30 cellular contexts compared by ENCODE assay signal in the genomic region with DNA sequence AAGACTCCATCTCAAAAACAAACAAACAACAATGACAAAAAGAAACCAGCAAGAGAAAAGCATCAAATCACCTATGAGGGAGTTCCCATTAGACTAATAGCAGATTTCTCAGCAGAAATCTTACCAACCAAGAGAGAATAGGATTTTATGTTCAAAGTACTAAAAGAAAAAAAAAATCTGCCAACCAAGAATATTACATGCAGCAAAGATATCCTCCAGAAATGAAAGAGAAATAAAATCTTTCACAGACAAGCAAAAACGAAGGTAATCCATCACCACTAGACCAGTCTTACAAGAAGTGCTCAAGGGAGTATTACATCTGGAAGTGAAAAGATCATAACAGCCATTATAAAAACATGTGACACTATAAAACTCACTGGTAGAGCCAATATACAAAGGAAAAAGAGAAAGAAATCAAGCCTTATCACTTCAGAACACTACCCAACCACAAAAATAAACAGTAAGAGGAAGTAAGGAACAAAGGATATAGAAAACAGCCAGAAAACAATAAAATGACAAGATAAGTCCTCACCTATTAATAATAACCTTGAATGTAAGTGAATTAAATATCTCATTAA.
"Had no signal": no experiment of that assay in that cellular context is flagged by ENCODE, and none has a peak within 500 bp of the region (broad histone marks: within the 10 kb centered on the region; RNA-seq: fewer than 3 reads in every experiment).

No MANE protein-coding gene starts in this region.

- H3K27me3 Mint-ChIP-seq: dendritic cell treated with granulocyte-macrophage colony-stimulating factor and Interleukin-4, amounts not matched to agents 40 ng/mL and 50 ng/mL, for 4 days; memory B cell; naive B cell; natural killer cell treated with Interleukin-12 subunit alpha and Interleukin-12 subunit beta and Interleukin-15 and Interleukin-18, amount 100 ng/mL, for 72 hours; progenitor cell of endocrine pancreas; stimulated activated naive B cell treated with anti-CD40 and anti-IgM and Interleukin-4, amounts not matched to agents 10 μg/mL and 1 μg/mL and 100 μg/mL, for 72 hours; stimulated activated naive CD8-positive, alpha-beta T cell treated with anti-CD3 and anti-CD28 coated beads, Interleukin-15, amount 100 ng/mL, for 72 hours had no signal

- H3K27ac Mint-ChIP-seq: dendritic cell treated with granulocyte-macrophage colony-stimulating factor and Interleukin-4, amounts not matched to agents 40 ng/mL and 50 ng/mL, for 4 days; endodermal cell; memory B cell; natural killer cell treated with Interleukin-12 subunit alpha and Interleukin-12 subunit beta and Interleukin-15 and Interleukin-18, amount 100 ng/mL, for 72 hours; progenitor cell of endocrine pancreas; stimulated activated naive B cell treated with anti-CD40 and anti-IgM and Interleukin-4, amounts not matched to agents 10 μg/mL and 1 μg/mL and 100 μg/mL, for 72 hours had no signal

- H3K4me1 ChIP-seq: colonic mucosa, esophagus muscularis mucosa, gastroesophageal sphincter, heart left ventricle, left ventricle myocardium inferior, lower lobe of right lung, pancreas, right lobe of liver, suprapubic skin, transverse colon, upper lobe of right lung, uterus had no signal

- H3K4me3 ChIP-seq: colonic mucosa, esophagus muscularis mucosa, gastroesophageal sphincter, heart left ventricle, left ventricle myocardium inferior, lower lobe of right lung, pancreas, right lobe of liver, suprapubic skin, transverse colon, upper lobe of right lung, uterus had no signal

- DNase-seq: colonic mucosa; effector CD8-positive, alpha-beta T cell; endodermal cell; foreskin keratinocyte; heart left ventricle; hippocampal formation; left cardiac atrium; left ventricle myocardium inferior; lower lobe of right lung; naive B cell; pancreas; right lobe of liver; small intestine; stimulated activated CD4-positive, alpha-beta T cell treated with anti-CD3 and anti-CD28 coated beads, Interleukin-15, amount 100 ng/mL, for 24 hours; stimulated activated CD4-positive, alpha-beta T cell treated with anti-CD3 and anti-CD28 coated beads, Interleukin-2, amount 100 ng/mL, for 48 hours; stimulated activated naive B cell treated with anti-CD40 and anti-IgM and Interleukin-4, amounts not matched to agents 10 μg/mL and 1 μg/mL and 100 μg/mL, for 72 hours; stimulated activated naive CD8-positive, alpha-beta T cell treated with anti-CD3 and anti-CD28 coated beads, Interleukin-15, amount 100 ng/mL, for 72 hours; transverse colon; upper lobe of right lung; uterus had no signal

- H3K4me1 Mint-ChIP-seq: neural crest cell had no signal

- H3K36me3 ChIP-seq: colonic mucosa, lower lobe of right lung, neutrophil, pancreas, right lobe of liver, suprapubic skin, transverse colon, upper lobe of right lung, uterus had no signal

- H3K4me3 Mint-ChIP-seq: dendritic cell treated with granulocyte-macrophage colony-stimulating factor and Interleukin-4, amounts not matched to agents 40 ng/mL and 50 ng/mL, for 4 days; endodermal cell; memory B cell; naive B cell; natural killer cell treated with Interleukin-12 subunit alpha and Interleukin-12 subunit beta and Interleukin-15 and Interleukin-18, amount 100 ng/mL, for 72 hours; neural crest cell; stimulated activated naive B cell treated with anti-CD40 and anti-IgM and Interleukin-4, amounts not matched to agents 10 μg/mL and 1 μg/mL and 100 μg/mL, for 72 hours; stimulated activated naive CD8-positive, alpha-beta T cell treated with anti-CD3 and anti-CD28 coated beads, Interleukin-15, amount 100 ng/mL, for 72 hours had no signal

- FAIRE-seq: islet of Langerhans, pancreas, small intestine had no signal

- ATAC-seq: foreskin keratinocyte; gastroesophageal sphincter; heart left ventricle; left cardiac atrium; lower lobe of right lung; natural killer cell treated with Interleukin-12 subunit alpha and Interleukin-12 subunit beta and Interleukin-15 and Interleukin-18, amount 100 ng/mL, for 72 hours; pancreas; right lobe of liver; stimulated activated naive B cell treated with anti-CD40 and anti-IgM and Interleukin-4, amounts not matched to agents 10 μg/mL and 1 μg/mL and 100 μg/mL, for 72 hours; stimulated activated naive CD8-positive, alpha-beta T cell treated with anti-CD3 and anti-CD28 coated beads, Interleukin-15, amount 100 ng/mL, for 72 hours; upper lobe of right lung had no signal

- H3K9me3 ChIP-seq: colonic mucosa, neutrophil, pancreas had no signal

- H3K27me3 ChIP-seq: colonic mucosa, esophagus muscularis mucosa, foreskin keratinocyte, gastroesophageal sphincter, heart left ventricle, neutrophil, pancreas, right lobe of liver, suprapubic skin, transverse colon, upper lobe of right lung, uterus had no signal

- H3K27ac ChIP-seq: colonic mucosa, esophagus muscularis mucosa, foreskin keratinocyte, gastroesophageal sphincter, heart left ventricle, left ventricle myocardium inferior, lower lobe of right lung, neutrophil, pancreas, right lobe of liver, suprapubic skin, transverse colon, upper lobe of right lung, uterus had no signal
